22 cellular contexts compared by ENCODE assay signal in genomic region chr7:34090796-34091195, GRCh38.
"Had no signal": no experiment of that assay in that cellular context is flagged by ENCODE, and none has a peak within 500 bp of the region (broad histone marks: within the 10 kb centered on the region; RNA-seq: fewer than 3 reads in every experiment).

No MANE protein-coding gene starts in this region.

- ATAC-seq: naive thymus-derived CD8-positive, alpha-beta T cell; right cardiac atrium; stimulated activated effector memory CD8-positive, alpha-beta T cell treated with anti-CD3 and anti-CD28 coated beads, Interleukin-12 subunit alpha, Interleukin-12 subunit beta, amount 100 ng/mL, for 72 hours had no signal

- H3K4me3 ChIP-seq: left lung, lung, pancreas, prostate gland, sigmoid colon, spleen, stomach, testis, thyroid gland, transverse colon, upper lobe of left lung, vagina had no signal

- H3K4me1 ChIP-seq: left lung, pancreas, prostate gland, spleen, testis, thyroid gland, transverse colon, upper lobe of left lung, vagina had no signal

- H3K27ac ChIP-seq: left lung, pancreas, prostate gland, sigmoid colon, spleen, stomach, testis, thyroid gland, transverse colon, upper lobe of left lung, vagina had no signal

- H3K9me3 ChIP-seq: pancreas, prostate gland, sigmoid colon, stomach, testis, thyroid gland, transverse colon, upper lobe of left lung, vagina had no signal

- H3K36me3 ChIP-seq: left lung, pancreas, prostate gland, sigmoid colon, spleen, thyroid gland, transverse colon, upper lobe of left lung, vagina had no signal

- H3K27me3 ChIP-seq: left lung, pancreas, sigmoid colon, spleen, stomach, testis, thyroid gland, transverse colon, upper lobe of left lung, vagina had no signal

- DNase-seq: hypothalamus; immature natural killer cell; kidney; left lung; naive thymus-derived CD8-positive, alpha-beta T cell; pancreas; posterior cingulate gyrus; retina; right cardiac atrium; sigmoid colon; spleen; stimulated activated CD4-positive, alpha-beta T cell treated with anti-CD3 and anti-CD28 coated beads, Interleukin-4, amount 100 ng/mL, for 24 hours; stimulated activated naive CD4-positive, alpha-beta T cell treated with Interleukin-2 at 50 U/mL for 16 hours; thyroid gland; upper lobe of left lung had no signal
